1 cellular context compared by ENCODE assay signal in the genomic region with DNA sequence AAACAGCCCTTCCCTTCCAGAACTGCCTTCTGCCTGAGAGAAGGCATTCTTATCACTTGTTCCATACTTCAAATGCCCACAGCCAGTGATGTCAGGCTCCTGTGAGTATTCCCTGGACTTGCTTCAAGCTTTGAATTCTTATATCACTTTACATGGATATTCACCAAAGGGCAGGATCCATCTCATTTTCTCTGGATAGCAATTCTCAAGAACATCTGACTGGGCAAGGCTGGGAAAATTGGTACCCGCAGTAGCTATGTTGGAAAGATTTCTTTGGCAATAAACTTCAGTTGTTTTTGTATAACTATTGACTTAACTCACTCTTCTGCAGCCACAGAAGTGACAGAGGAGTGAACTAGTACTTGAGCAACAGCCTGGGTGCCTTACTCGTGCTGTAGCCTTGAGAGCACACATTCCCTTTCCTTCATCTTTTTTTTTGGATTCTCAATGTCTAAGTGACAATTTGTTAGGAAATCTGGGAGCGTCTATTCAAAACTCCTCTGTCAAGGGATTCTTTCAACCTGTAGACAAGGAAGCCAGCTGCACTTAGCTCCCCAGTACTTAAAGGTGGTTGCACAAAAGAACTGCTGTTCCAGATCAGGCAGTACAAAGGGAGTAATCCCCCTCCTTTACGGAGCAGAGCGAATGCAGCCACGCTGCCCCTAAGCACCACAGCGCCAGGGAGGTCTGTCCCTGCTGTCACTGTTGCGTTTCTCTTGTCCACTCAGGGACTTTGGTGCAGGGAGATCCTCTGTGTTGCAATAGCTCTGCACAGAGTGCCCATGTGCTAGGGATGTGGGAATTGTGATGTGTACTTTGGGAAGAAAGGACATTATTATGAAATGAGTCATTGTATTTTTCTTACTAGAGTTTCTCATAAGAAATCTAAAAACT.
TF ChIP-seq lines count a peak whose summit lies in the region.

No MANE protein-coding gene starts in this region.

TF ChIP-seq in HepG2, 621 proteins besides CTCF, POLR2A, EP300 and RAD21 (continued from another document and continues in another):
- TF ChIP-seq ZZZ3 (CRISPR knock-in tag; IDR thresholded peaks at IDR 0.05; ENCODE audit: borderline replicate concordance) (peak; percentile 83; the same call in 1 of the 2 replicates), FOSL1 (CRISPR knock-in tag; IDR thresholded peaks at IDR 0.05; ENCODE audit: borderline replicate concordance) (peak; percentile 89; the same call in 1 of the 2 replicates), RARA (CRISPR knock-in tag; IDR thresholded peaks at IDR 0.05) (peak; percentile 88), ZSCAN22 (CRISPR knock-in tag; IDR thresholded peaks at IDR 0.05) (no peak), RBM39 (IDR thresholded peaks at IDR 0.05; ENCODE audit: low read depth, low read length, poor library complexity, severe bottlenecking) (no peak), E2F2 (CRISPR knock-in tag; IDR thresholded peaks at IDR 0.05; ENCODE audit: borderline replicate concordance) (no peak), ZNF333 (CRISPR knock-in tag; IDR thresholded peaks at IDR 0.05; ENCODE audit: borderline replicate concordance) (no peak), ZC3H4 (CRISPR knock-in tag; IDR thresholded peaks at IDR 0.05; ENCODE audit: borderline replicate concordance) (no peak; the same call in 1 of the 2 replicates), MEIS2 (CRISPR knock-in tag; IDR thresholded peaks at IDR 0.05) (peak; percentile 83; the same call in 1 of the 2 replicates), PRMT3 (CRISPR knock-in tag; IDR thresholded peaks at IDR 0.05; ENCODE audit: borderline replicate concordance, low read depth) (no peak), ZNF674 (CRISPR knock-in tag; IDR thresholded peaks at IDR 0.05; ENCODE audit: low read depth) (no peak), ZFP82 (CRISPR knock-in tag; IDR thresholded peaks at IDR 0.05; ENCODE audit: borderline replicate concordance) (no peak), KLF13 (CRISPR knock-in tag; IDR thresholded peaks at IDR 0.05) (no peak), NFYB (CRISPR knock-in tag; IDR thresholded peaks at IDR 0.05) (peak; percentile 57), ZNF724P (CRISPR knock-in tag; IDR thresholded peaks at IDR 0.05; ENCODE audit: borderline replicate concordance) (0 out of 2 replicates have a peak, but pooled peaks have one; percentile 26), ZNF337 (CRISPR knock-in tag; IDR thresholded peaks at IDR 0.05; ENCODE audit: borderline replicate concordance, low read depth) (0 out of 2 replicates have a peak, but pooled peaks have one; percentile 63), ZNF556 (CRISPR knock-in tag; IDR thresholded peaks at IDR 0.05; ENCODE audit: borderline replicate concordance) (peak; percentile 93), MIXL1 (CRISPR knock-in tag; IDR thresholded peaks at IDR 0.05) (peak; percentile 75), NFYC (CRISPR knock-in tag; IDR thresholded peaks at IDR 0.05) (peak; percentile 61), SMAD1 (CRISPR knock-in tag; IDR thresholded peaks at IDR 0.05; ENCODE audit: borderline replicate concordance, low read depth) (peak; percentile 92; the same call in 1 of the 2 replicates), IKZF1 (IDR thresholded peaks at IDR 0.05) (no peak), MTF1 (CRISPR knock-in tag; IDR thresholded peaks at IDR 0.05) (no peak), FOSL2 (CRISPR knock-in tag; IDR thresholded peaks at IDR 0.05) (peak; percentile 100), SMARCE1 (IDR thresholded peaks at IDR 0.05; ENCODE audit: borderline replicate concordance) (no peak), ZNF562 (CRISPR knock-in tag; IDR thresholded peaks at IDR 0.05; ENCODE audit: borderline replicate concordance) (no peak), ZNF788 (CRISPR knock-in tag; IDR thresholded peaks at IDR 0.05; ENCODE audit: borderline replicate concordance) (peak; percentile 98), HNF1B (CRISPR knock-in tag; IDR thresholded peaks at IDR 0.05) (peak; percentile 93), FOXA1 (IDR thresholded peaks at IDR 0.05) (no peak), FOXA1 (CRISPR knock-in tag; IDR thresholded peaks at IDR 0.05) (peak; percentile 97), ZNF672 (CRISPR knock-in tag; IDR thresholded peaks at IDR 0.05) (no peak), ZNF800 (CRISPR knock-in tag; IDR thresholded peaks at IDR 0.05) (peak; percentile 87; the same call in 1 of the 2 replicates)
- TF ChIP-seq, protein P1, sequence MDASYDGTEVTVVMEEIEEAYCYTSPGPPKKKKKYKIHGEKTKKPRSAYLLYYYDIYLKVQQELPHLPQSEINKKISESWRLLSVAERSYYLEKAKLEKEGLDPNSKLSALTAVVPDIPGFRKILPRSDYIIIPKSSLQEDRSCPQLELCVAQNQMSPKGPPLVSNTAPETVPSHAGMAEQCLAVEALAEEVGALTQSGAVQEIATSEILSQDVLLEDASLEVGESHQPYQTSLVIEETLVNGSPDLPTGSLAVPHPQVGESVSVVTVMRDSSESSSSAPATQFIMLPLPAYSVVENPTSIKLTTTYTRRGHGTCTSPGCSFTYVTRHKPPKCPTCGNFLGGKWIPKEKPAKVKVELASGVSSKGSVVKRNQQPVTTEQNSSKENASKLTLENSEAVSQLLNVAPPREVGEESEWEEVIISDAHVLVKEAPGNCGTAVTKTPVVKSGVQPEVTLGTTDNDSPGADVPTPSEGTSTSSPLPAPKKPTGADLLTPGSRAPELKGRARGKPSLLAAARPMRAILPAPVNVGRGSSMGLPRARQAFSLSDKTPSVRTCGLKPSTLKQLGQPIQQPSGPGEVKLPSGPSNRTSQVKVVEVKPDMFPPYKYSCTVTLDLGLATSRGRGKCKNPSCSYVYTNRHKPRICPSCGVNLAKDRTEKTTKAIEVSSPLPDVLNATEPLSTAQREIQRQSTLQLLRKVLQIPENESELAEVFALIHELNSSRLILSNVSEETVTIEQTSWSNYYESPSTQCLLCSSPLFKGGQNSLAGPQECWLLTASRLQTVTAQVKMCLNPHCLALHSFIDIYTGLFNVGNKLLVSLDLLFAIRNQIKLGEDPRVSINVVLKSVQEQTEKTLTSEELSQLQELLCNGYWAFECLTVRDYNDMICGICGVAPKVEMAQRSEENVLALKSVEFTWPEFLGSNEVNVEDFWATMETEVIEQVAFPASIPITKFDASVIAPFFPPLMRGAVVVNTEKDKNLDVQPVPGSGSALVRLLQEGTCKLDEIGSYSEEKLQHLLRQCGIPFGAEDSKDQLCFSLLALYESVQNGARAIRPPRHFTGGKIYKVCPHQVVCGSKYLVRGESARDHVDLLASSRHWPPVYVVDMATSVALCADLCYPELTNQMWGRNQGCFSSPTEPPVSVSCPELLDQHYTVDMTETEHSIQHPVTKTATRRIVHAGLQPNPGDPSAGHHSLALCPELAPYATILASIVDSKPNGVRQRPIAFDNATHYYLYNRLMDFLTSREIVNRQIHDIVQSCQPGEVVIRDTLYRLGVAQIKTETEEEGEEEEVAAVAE (CRISPR knock-in tag; IDR thresholded peaks at IDR 0.05; ENCODE audit: borderline replicate concordance), result peak; percentile 97
- TF ChIP-seq, protein P2, sequence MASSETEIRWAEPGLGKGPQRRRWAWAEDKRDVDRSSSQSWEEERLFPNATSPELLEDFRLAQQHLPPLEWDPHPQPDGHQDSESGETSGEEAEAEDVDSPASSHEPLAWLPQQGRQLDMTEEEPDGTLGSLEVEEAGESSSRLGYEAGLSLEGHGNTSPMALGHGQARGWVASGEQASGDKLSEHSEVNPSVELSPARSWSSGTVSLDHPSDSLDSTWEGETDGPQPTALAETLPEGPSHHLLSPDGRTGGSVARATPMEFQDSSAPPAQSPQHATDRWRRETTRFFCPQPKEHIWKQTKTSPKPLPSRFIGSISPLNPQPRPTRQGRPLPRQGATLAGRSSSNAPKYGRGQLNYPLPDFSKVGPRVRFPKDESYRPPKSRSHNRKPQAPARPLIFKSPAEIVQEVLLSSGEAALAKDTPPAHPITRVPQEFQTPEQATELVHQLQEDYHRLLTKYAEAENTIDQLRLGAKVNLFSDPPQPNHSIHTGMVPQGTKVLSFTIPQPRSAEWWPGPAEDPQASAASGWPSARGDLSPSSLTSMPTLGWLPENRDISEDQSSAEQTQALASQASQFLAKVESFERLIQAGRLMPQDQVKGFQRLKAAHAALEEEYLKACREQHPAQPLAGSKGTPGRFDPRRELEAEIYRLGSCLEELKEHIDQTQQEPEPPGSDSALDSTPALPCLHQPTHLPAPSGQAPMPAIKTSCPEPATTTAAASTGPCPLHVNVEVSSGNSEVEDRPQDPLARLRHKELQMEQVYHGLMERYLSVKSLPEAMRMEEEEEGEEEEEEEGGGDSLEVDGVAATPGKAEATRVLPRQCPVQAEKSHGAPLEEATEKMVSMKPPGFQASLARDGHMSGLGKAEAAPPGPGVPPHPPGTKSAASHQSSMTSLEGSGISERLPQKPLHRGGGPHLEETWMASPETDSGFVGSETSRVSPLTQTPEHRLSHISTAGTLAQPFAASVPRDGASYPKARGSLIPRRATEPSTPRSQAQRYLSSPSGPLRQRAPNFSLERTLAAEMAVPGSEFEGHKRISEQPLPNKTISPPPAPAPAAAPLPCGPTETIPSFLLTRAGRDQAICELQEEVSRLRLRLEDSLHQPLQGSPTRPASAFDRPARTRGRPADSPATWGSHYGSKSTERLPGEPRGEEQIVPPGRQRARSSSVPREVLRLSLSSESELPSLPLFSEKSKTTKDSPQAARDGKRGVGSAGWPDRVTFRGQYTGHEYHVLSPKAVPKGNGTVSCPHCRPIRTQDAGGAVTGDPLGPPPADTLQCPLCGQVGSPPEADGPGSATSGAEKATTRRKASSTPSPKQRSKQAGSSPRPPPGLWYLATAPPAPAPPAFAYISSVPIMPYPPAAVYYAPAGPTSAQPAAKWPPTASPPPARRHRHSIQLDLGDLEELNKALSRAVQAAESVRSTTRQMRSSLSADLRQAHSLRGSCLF (CRISPR knock-in tag; IDR thresholded peaks at IDR 0.05; ENCODE audit: borderline replicate concordance), result no peak
- TF ChIP-seq, protein P3, sequence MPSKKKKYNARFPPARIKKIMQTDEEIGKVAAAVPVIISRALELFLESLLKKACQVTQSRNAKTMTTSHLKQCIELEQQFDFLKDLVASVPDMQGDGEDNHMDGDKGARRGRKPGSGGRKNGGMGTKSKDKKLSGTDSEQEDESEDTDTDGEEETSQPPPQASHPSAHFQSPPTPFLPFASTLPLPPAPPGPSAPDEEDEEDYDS (CRISPR knock-in tag; IDR thresholded peaks at IDR 0.05), result peak; percentile 81
- TF ChIP-seq, protein P4, sequence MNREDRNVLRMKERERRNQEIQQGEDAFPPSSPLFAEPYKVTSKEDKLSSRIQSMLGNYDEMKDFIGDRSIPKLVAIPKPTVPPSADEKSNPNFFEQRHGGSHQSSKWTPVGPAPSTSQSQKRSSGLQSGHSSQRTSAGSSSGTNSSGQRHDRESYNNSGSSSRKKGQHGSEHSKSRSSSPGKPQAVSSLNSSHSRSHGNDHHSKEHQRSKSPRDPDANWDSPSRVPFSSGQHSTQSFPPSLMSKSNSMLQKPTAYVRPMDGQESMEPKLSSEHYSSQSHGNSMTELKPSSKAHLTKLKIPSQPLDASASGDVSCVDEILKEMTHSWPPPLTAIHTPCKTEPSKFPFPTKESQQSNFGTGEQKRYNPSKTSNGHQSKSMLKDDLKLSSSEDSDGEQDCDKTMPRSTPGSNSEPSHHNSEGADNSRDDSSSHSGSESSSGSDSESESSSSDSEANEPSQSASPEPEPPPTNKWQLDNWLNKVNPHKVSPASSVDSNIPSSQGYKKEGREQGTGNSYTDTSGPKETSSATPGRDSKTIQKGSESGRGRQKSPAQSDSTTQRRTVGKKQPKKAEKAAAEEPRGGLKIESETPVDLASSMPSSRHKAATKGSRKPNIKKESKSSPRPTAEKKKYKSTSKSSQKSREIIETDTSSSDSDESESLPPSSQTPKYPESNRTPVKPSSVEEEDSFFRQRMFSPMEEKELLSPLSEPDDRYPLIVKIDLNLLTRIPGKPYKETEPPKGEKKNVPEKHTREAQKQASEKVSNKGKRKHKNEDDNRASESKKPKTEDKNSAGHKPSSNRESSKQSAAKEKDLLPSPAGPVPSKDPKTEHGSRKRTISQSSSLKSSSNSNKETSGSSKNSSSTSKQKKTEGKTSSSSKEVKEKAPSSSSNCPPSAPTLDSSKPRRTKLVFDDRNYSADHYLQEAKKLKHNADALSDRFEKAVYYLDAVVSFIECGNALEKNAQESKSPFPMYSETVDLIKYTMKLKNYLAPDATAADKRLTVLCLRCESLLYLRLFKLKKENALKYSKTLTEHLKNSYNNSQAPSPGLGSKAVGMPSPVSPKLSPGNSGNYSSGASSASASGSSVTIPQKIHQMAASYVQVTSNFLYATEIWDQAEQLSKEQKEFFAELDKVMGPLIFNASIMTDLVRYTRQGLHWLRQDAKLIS (CRISPR knock-in tag; IDR thresholded peaks at IDR 0.05), result no peak
